In genomic region chr10:83987216-83987615, GRCh38 we compare ENCODE assay signal across 17 cellular contexts.
DNase-seq lines count a peak whose midpoint lies in the region; ATAC-seq, FAIRE-seq and TF ChIP-seq lines count a peak whose summit lies in the region.
"Had no signal": no experiment of that assay in that cellular context is flagged by ENCODE, and none has a peak within 500 bp of the region (broad histone marks: within the 10 kb centered on the region; RNA-seq: fewer than 3 reads in every experiment).

No MANE protein-coding gene starts in this region.

- H3K4me1 Mint-ChIP-seq in activated CD8-positive, alpha-beta T cell treated with anti-CD3 and anti-CD28 coated beads for 36 hours (ENCODE audit: low read depth), result no peaks in the 10 kb centered on the region
- H3K4me1 Mint-ChIP-seq: CD4-positive, CD25-positive, alpha-beta regulatory T cell had no signal

- DNase-seq in MG63 (peak; percentile 80), epithelial cell of esophagus (ENCODE audit: low read depth) (peak; percentile 6), urothelium cell line (ENCODE audit: low spot score) (no peak), MV-4-11 (lab: John Stamatoyannopoulos, UW) (no peak)
- no peak for DNase-seq in activated CD8-positive, alpha-beta T cell treated with anti-CD3 and anti-CD28 coated beads for 36 hours
- DNase-seq: BE2C; C1 segment of cervical spinal cord; Caco-2; CD4-positive, CD25-positive, alpha-beta regulatory T cell; GM23248; IMR-90 had no signal

- H3K9me3 ChIP-seq in HEK293 (ENCODE audit: control insufficient read depth, insufficient read depth, low read depth, low read length), result no peaks in the 10 kb centered on the region
- H3K9me3 ChIP-seq in MG63, result no peaks in the 10 kb centered on the region
- H3K9me3 ChIP-seq: BE2C, Caco-2, HAP-1 had no signal

- H3K27me3 ChIP-seq in MG63, result no peaks in the 10 kb centered on the region
- H3K27me3 ChIP-seq: BE2C had no signal

- H3K27ac Mint-ChIP-seq in activated CD8-positive, alpha-beta T cell treated with anti-CD3 and anti-CD28 coated beads for 36 hours, result no peak overlapping the region
- H3K27ac Mint-ChIP-seq: CD4-positive, CD25-positive, alpha-beta regulatory T cell had no signal

- H3K36me3 ChIP-seq in HEK293 (ENCODE audit: control insufficient read depth in 2 of 2, insufficient read depth in 1 of 2, low read length in 2 of 2) (no peaks in the 10 kb centered on the region), MG63 (no peaks in the 10 kb centered on the region)
- H3K36me3 ChIP-seq: BE2C, HAP-1 had no signal

- H3K4me1 ChIP-seq in HEK293 (ENCODE audit: control insufficient read depth, insufficient read depth, low read length), result peaks cover 6% of the 10 kb centered on the region; the same call in 1 of the 2 replicates
- H3K4me1 ChIP-seq: Caco-2 had no signal

- no peak for ATAC-seq in activated CD8-positive, alpha-beta T cell treated with anti-CD3 and anti-CD28 coated beads for 36 hours

- H3K27me3 Mint-ChIP-seq in activated CD8-positive, alpha-beta T cell treated with anti-CD3 and anti-CD28 coated beads for 36 hours, result no peaks in the 10 kb centered on the region
- H3K27me3 Mint-ChIP-seq: CD4-positive, CD25-positive, alpha-beta regulatory T cell had no signal

- peak; percentile 32 for FAIRE-seq in urothelium cell line (lab: Jason Lieb, UNC)
- FAIRE-seq: D721Med, G401.6, GM12891, GM19239 had no signal

- H3K36me3 Mint-ChIP-seq in activated CD8-positive, alpha-beta T cell treated with anti-CD3 and anti-CD28 coated beads for 36 hours (ENCODE audit: low read depth), result no peaks in the 10 kb centered on the region
- H3K36me3 Mint-ChIP-seq: CD4-positive, CD25-positive, alpha-beta regulatory T cell had no signal

- H3K4me3 Mint-ChIP-seq in activated CD8-positive, alpha-beta T cell treated with anti-CD3 and anti-CD28 coated beads for 36 hours, result no peak overlapping the region
- H3K4me3 Mint-ChIP-seq: CD4-positive, CD25-positive, alpha-beta regulatory T cell had no signal

- POLR2A ChIA-PET in HEK293 (lab: Yijun Ruan, JAX), result no interaction called here
- POLR2A ChIA-PET in activated CD8-positive, alpha-beta T cell treated with anti-CD3 and anti-CD28 coated beads for 36 hours (lab: Charles Lee), result no interaction called here

- no peaks in the 10 kb centered on the region for H3K9me3 Mint-ChIP-seq in activated CD8-positive, alpha-beta T cell treated with anti-CD3 and anti-CD28 coated beads for 36 hours

- H3K4me3 ChIP-seq in HEK293 (ENCODE audit: low read depth, low read length) (no peak overlapping the region), MG63 (no peak overlapping the region), epithelial cell of esophagus (ENCODE audit: low read length) (no peak overlapping the region)
- H3K4me3 ChIP-seq: GM23248, HAP-1 had no signal

- intact Hi-C loops in activated CD8-positive, alpha-beta T cell treated with anti-CD3 and anti-CD28 coated beads for 36 hours (cut with micrococcal nuclease), result no loop called here

- TF ChIP-seq CTCF in HEK293 (tag by site-specific recombination; IDR thresholded peaks at IDR 0.05) (no peak), epithelial cell of esophagus (IDR thresholded peaks at IDR 0.05; ENCODE audit: insufficient read depth, low read depth, low read length, missing control alignments) (no peak)
- no peak for TF ChIP-seq CTCF in activated CD8-positive, alpha-beta T cell treated with anti-CD3 and anti-CD28 coated beads for 36 hours (IDR thresholded peaks at IDR 0.05)

- CTCF ChIA-PET in HEK293 (lab: Yijun Ruan, JAX), result interaction anchor here (0.7 kb wide), 1 partner anchor 26 kb away, joined by 3 read pairs; no protein-coding TSS in a partner anchor
- CTCF ChIA-PET in activated CD8-positive, alpha-beta T cell treated with anti-CD3 and anti-CD28 coated beads for 36 hours (lab: Charles Lee), result interaction anchor here (1.1 kb wide), 1 partner anchor 10 kb away, joined by 3 read pairs; no protein-coding TSS in a partner anchor

- no peak overlapping the region for H3K27ac ChIP-seq in HEK293 (ENCODE audit: extremely low read depth, low read depth, low read length)
- H3K27ac ChIP-seq: GM23248 had no signal

TF ChIP-seq in HEK293, 187 proteins besides CTCF, POLR2A, EP300 and RAD21:
- TF ChIP-seq SP7 (tag by site-specific recombination; IDR thresholded peaks at IDR 0.05) (no peak), PRDM10 (tag by site-specific recombination; IDR thresholded peaks at IDR 0.05) (peak; percentile 37; the same call in 1 of the 2 replicates)
TF ChIP-seq in HEK293: peak in this region for 1.

Comparison
In these comparisons a context has a peak if more than half of its experiments do, and no peak if none do; other contexts are left out.
1. DNase-seq: peak in MG63 (single experiment) and epithelial cell of esophagus (single experiment); none in urothelium cell line (single experiment), activated CD8-positive, alpha-beta T cell treated with anti-CD3 and anti-CD28 coated beads for 36 hours (single experiment) and MV-4-11 (single experiment).